ENCODE assay signal across 9 cellular contexts in the genomic region with DNA sequence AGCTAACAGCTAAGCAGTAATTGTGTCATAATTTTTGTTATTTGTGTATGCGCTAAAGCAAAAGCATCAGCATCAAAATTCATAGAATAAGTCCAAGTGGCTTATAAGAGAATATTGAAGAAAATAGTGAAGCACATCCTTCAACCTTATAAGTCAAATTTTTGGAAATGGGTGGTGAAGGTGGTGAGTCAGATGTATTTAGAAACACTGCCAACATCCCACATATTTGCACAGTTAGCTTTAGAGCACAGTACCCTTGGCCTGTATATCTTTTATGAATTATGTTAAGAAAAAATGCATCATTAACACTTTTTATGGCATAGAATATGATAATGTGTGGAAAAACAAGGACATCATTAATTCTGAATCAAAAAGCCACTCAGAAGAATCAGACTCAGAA. TPM values are rescaled to one million over a fixed set of nuclear protein-coding genes. Genes with fewer than 3 reads are reported as not detected.
"Had no signal": no experiment of that assay in that cellular context is flagged by ENCODE, and none has a peak within 500 bp of the region (broad histone marks: within the 10 kb centered on the region; RNA-seq: fewer than 3 reads in every experiment).

No MANE protein-coding gene starts in this region.

- H3K36me3 Mint-ChIP-seq: IgD-negative memory B cell had no signal

- FAIRE-seq: HepG2, HTR-8/SVneo had no signal

- H3K4me1 Mint-ChIP-seq: IgD-negative memory B cell had no signal

- ATAC-seq: HepG2 had no signal

- DNase-seq: IMR-90, KBM-7, KG1 had no signal

- H3K4me2 ChIP-seq: KMS-11 had no signal

- H3K27ac Mint-ChIP-seq: IgD-negative memory B cell had no signal

- H3K9ac ChIP-seq: KMS-11 had no signal

- H3K4me3 Mint-ChIP-seq: IgD-negative memory B cell had no signal

- H3K27ac ChIP-seq: HL-60, KMS-11 had no signal

- H3K27me3 Mint-ChIP-seq: IgD-negative memory B cell had no signal

RNA-seq across cellular contexts. Expression of gene SYT10, which starts 8.0 kb away (rescaled TPM):
- total RNA-seq: HepG2, HT-29, IMR-90 had no signal
- polyA plus RNA-seq: HepG2, IgD-negative memory B cell, IMR-90 had no signal
